In genomic region chr4:89351201-89351600, GRCh38 we compare ENCODE assay signal across 3 cellular contexts.
"Had no signal": no experiment of that assay in that cellular context is flagged by ENCODE, and none has a peak within 500 bp of the region (broad histone marks: within the 10 kb centered on the region; RNA-seq: fewer than 3 reads in every experiment).

No MANE protein-coding gene starts in this region.

- DNase-seq: GDM1, GF-D8 had no signal

- H3K4me3 ChIP-seq: GM12878 had no signal

- ATAC-seq: GM12878 had no signal
